In genomic region chr7:27184342-27185012, GRCh38 we compare ENCODE assay signal across 8 cellular contexts. TPM values are rescaled to one million over a fixed set of nuclear protein-coding genes. Genes with fewer than 3 reads are reported as not detected.
DNase-seq lines count a peak whose midpoint lies in the region; ATAC-seq and TF ChIP-seq lines count a peak whose summit lies in the region.

No MANE protein-coding gene starts in this region.

- H3K36me3 Mint-ChIP-seq in activated CD4-positive, alpha-beta T cell treated with anti-CD3 and anti-CD28 coated beads for 36 hours (ENCODE audit: low read depth) = no peaks in the 10 kb centered on the region
- H3K36me3 Mint-ChIP-seq in osteocyte (ENCODE audit: unreplicated experiment) = no peaks in the 10 kb centered on the region

- H3K27ac ChIP-seq in SK-N-MC = no peak overlapping the region
- peak overlapping the region; percentile 90 for H3K27ac ChIP-seq in epithelial cell of prostate

- H3K4me3 Mint-ChIP-seq in activated CD4-positive, alpha-beta T cell treated with anti-CD3 and anti-CD28 coated beads for 36 hours = peak overlapping the region; percentile 69
- H3K4me3 Mint-ChIP-seq in osteocyte (ENCODE audit: unreplicated experiment) = peak overlapping the region; percentile 69

- TF ChIP-seq CTCF in osteocyte (IDR thresholded peaks at IDR 0.05) = no peak

- H3K4me1 Mint-ChIP-seq in activated CD4-positive, alpha-beta T cell treated with anti-CD3 and anti-CD28 coated beads for 36 hours = peaks cover 41% of the 10 kb centered on the region
- peaks cover 45% of the 10 kb centered on the region for H3K4me1 Mint-ChIP-seq in osteocyte (ENCODE audit: unreplicated experiment)

- peak overlapping the region; percentile 33 for H3K9ac ChIP-seq in SK-N-MC (ENCODE audit: insufficient read length)

- peaks cover 67% of the 10 kb centered on the region for H3K27me3 Mint-ChIP-seq in activated CD4-positive, alpha-beta T cell treated with anti-CD3 and anti-CD28 coated beads for 36 hours
- peaks cover 85% of the 10 kb centered on the region for H3K27me3 Mint-ChIP-seq in osteocyte (ENCODE audit: unreplicated experiment)

- no peaks in the 10 kb centered on the region for H3K9me3 ChIP-seq in SK-N-MC (ENCODE audit: low read depth, low read length)

- H3K9me3 Mint-ChIP-seq in activated CD4-positive, alpha-beta T cell treated with anti-CD3 and anti-CD28 coated beads for 36 hours (ENCODE audit: low read depth) = no peaks in the 10 kb centered on the region
- no peaks in the 10 kb centered on the region for H3K9me3 Mint-ChIP-seq in osteocyte (ENCODE audit: unreplicated experiment)

- CTCF ChIA-PET in activated CD4-positive, alpha-beta T cell treated with anti-CD3 and anti-CD28 coated beads for 36 hours (lab: Charles Lee) = interaction anchor here (0.5 to 1.8 kb wide), 8 partner anchors 11 to 896 kb away, joined by 3 to 11 read pairs (median 3); no protein-coding TSS in a partner anchor

- POLR2A ChIA-PET in activated CD4-positive, alpha-beta T cell treated with anti-CD3 and anti-CD28 coated beads for 36 hours (lab: Charles Lee) = interaction anchor here (0.7 kb wide), 1 partner anchor 8 kb away, joined by 5 read pairs; no protein-coding TSS in a partner anchor

- intact Hi-C loops in activated CD4-positive, alpha-beta T cell treated with anti-CD3 and anti-CD28 coated beads for 36 hours (cut with DNase I, micrococcal nuclease) = loop anchor here (1.0 to 5.0 kb wide), 3 partner anchors 16 to 32 kb away; partner anchors contain the start of gene HOXA3 (in 2 of the 2)

- DNase-seq in activated CD4-positive, alpha-beta T cell treated with anti-CD3 and anti-CD28 coated beads for 36 hours = no peak
- DNase-seq in activated CD4-positive, alpha-beta T cell treated with anti-CD3 and anti-CD28 coated beads, Interleukin-2, amount 50 U/mL, for 4 hours = no peak
- DNase-seq in SK-N-MC (ENCODE audit: low read depth, low spot score) = no peak
- DNase-seq in epithelial cell of prostate (ENCODE audit: low read depth, low spot score) = no peak
- no peak for DNase-seq in osteocyte (ENCODE audit: extremely low spot score, unreplicated experiment)
- no peak for DNase-seq in germinal center (ENCODE audit: low spot score)

- H3K4me3 ChIP-seq in SK-N-MC = peak overlapping the region; percentile 64

- H3K36me3 ChIP-seq in SK-N-MC (ENCODE audit: insufficient read depth, low read length) = no peaks in the 10 kb centered on the region

- ATAC-seq in activated CD4-positive, alpha-beta T cell treated with anti-CD3 and anti-CD28 coated beads for 36 hours = peak; percentile 33
- ATAC-seq in HG02763 (IDR thresholded peaks at IDR 0.05; ENCODE audit: unreplicated experiment) (no peak), HG03442 (IDR thresholded peaks at IDR 0.05; ENCODE audit: unreplicated experiment) (no peak)

- H3K27ac Mint-ChIP-seq in activated CD4-positive, alpha-beta T cell treated with anti-CD3 and anti-CD28 coated beads for 36 hours = peak overlapping the region; percentile 6
- no peak overlapping the region for H3K27ac Mint-ChIP-seq in osteocyte (ENCODE audit: unreplicated experiment)

RNA-seq across cellular contexts. Expression of gene HOXA11, which starts 0.6 kb away (rescaled TPM):
- total RNA-seq in activated CD4-positive, alpha-beta T cell treated with anti-CD3 and anti-CD28 coated beads for 36 hours = not detected
- total RNA-seq in osteocyte = not detected in 2 replicates

RNA-seq across cellular contexts. Expression of gene HOXA10, which starts 10.4 kb away (rescaled TPM):
- total RNA-seq in activated CD4-positive, alpha-beta T cell treated with anti-CD3 and anti-CD28 coated beads for 36 hours = not detected
- total RNA-seq in osteocyte = not detected in 2 replicates

RNA-seq across cellular contexts. Expression of gene HOXA13, which starts 15.4 kb away (rescaled TPM):
- not detected for total RNA-seq in activated CD4-positive, alpha-beta T cell treated with anti-CD3 and anti-CD28 coated beads for 36 hours
- not detected in 2 replicates for total RNA-seq in osteocyte

RNA-seq across cellular contexts. Expression of gene HOXA9, which starts 19.1 kb away (rescaled TPM):
- not detected for total RNA-seq in activated CD4-positive, alpha-beta T cell treated with anti-CD3 and anti-CD28 coated beads for 36 hours
- not detected in 2 replicates for total RNA-seq in osteocyte

RNA-seq across cellular contexts. Expression of gene HOXA7, which starts 28.0 kb away (rescaled TPM):
- total RNA-seq in activated CD4-positive, alpha-beta T cell treated with anti-CD3 and anti-CD28 coated beads for 36 hours = not detected
- not detected in 2 replicates for total RNA-seq in osteocyte
